In genomic region chr13:42271337-42272114, GRCh38 we compare ENCODE assay signal across 1 cellular context.
TF ChIP-seq lines count a peak whose summit lies in the region.

No MANE protein-coding gene starts in this region.

TF ChIP-seq in GM12878, 131 proteins besides CTCF, POLR2A, EP300 and RAD21 (continued from another document):
- TF ChIP-seq, protein P1, sequence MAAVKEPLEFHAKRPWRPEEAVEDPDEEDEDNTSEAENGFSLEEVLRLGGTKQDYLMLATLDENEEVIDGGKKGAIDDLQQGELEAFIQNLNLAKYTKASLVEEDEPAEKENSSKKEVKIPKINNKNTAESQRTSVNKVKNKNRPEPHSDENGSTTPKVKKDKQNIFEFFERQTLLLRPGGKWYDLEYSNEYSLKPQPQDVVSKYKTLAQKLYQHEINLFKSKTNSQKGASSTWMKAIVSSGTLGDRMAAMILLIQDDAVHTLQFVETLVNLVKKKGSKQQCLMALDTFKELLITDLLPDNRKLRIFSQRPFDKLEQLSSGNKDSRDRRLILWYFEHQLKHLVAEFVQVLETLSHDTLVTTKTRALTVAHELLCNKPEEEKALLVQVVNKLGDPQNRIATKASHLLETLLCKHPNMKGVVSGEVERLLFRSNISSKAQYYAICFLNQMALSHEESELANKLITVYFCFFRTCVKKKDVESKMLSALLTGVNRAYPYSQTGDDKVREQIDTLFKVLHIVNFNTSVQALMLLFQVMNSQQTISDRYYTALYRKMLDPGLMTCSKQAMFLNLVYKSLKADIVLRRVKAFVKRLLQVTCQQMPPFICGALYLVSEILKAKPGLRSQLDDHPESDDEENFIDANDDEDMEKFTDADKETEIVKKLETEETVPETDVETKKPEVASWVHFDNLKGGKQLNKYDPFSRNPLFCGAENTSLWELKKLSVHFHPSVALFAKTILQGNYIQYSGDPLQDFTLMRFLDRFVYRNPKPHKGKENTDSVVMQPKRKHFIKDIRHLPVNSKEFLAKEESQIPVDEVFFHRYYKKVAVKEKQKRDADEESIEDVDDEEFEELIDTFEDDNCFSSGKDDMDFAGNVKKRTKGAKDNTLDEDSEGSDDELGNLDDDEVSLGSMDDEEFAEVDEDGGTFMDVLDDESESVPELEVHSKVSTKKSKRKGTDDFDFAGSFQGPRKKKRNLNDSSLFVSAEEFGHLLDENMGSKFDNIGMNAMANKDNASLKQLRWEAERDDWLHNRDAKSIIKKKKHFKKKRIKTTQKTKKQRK (IDR thresholded peaks at IDR 0.05; ENCODE audit: low read depth, low read length): no peak
- TF ChIP-seq ZNF274 (IDR thresholded peaks at IDR 0.05; ENCODE audit: insufficient read depth, insufficient read length) (no peak), CHD1 (IDR thresholded peaks at IDR 0.05; ENCODE audit: low read depth, low read length) (no peak), ATF2 (IDR thresholded peaks at IDR 0.05; ENCODE audit: low read length) (no peak), GATAD2B (conservative IDR thresholded peaks at IDR 0.05; ENCODE audit: low read depth) (no peak), FOXM1 (IDR thresholded peaks at IDR 0.05; ENCODE audit: low read depth, low read length) (0 out of 2 replicates have a peak, but pooled peaks have one; percentile 35), ZNF687 (IDR thresholded peaks at IDR 0.05) (peak; percentile 42; the same call in 1 of the 2 replicates), SUZ12 (IDR thresholded peaks at IDR 0.05; ENCODE audit: unreplicated experiment) (no peak), NRF1 (conservative IDR thresholded peaks at IDR 0.05; ENCODE audit: low read depth, low read length) (no peak), TAF1 (IDR thresholded peaks at IDR 0.05; ENCODE audit: borderline replicate concordance, low read depth, low read length) (no peak), ZBED1 (IDR thresholded peaks at IDR 0.05; ENCODE audit: borderline replicate concordance) (no peak)
- TF ChIP-seq, protein P2, sequence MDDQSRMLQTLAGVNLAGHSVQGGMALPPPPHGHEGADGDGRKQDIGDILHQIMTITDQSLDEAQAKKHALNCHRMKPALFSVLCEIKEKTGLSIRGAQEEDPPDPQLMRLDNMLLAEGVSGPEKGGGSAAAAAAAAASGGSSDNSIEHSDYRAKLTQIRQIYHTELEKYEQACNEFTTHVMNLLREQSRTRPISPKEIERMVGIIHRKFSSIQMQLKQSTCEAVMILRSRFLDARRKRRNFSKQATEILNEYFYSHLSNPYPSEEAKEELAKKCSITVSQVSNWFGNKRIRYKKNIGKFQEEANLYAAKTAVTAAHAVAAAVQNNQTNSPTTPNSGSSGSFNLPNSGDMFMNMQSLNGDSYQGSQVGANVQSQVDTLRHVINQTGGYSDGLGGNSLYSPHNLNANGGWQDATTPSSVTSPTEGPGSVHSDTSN (IDR thresholded peaks at IDR 0.05; ENCODE audit: insufficient replicate concordance, low read depth, low read length): no peak
- TF ChIP-seq, protein P3, sequence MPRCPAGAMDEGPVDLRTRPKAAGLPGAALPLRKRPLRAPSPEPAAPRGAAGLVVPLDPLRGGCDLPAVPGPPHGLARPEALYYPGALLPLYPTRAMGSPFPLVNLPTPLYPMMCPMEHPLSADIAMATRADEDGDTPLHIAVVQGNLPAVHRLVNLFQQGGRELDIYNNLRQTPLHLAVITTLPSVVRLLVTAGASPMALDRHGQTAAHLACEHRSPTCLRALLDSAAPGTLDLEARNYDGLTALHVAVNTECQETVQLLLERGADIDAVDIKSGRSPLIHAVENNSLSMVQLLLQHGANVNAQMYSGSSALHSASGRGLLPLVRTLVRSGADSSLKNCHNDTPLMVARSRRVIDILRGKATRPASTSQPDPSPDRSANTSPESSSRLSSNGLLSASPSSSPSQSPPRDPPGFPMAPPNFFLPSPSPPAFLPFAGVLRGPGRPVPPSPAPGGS (IDR thresholded peaks at IDR 0.05; ENCODE audit: borderline replicate concordance, insufficient read depth, low read depth, low read length, poor library complexity, severe bottlenecking): no peak
